19 cellular contexts compared by ENCODE assay signal in genomic region chr18:7729858-7730257, GRCh38.
DNase-seq lines count a peak whose midpoint lies in the region; ATAC-seq, FAIRE-seq and TF ChIP-seq lines count a peak whose summit lies in the region.
"Had no signal": no experiment of that assay in that cellular context is flagged by ENCODE, and none has a peak within 500 bp of the region (broad histone marks: within the 10 kb centered on the region; RNA-seq: fewer than 3 reads in every experiment).

No MANE protein-coding gene starts in this region.

- no peaks in the 10 kb centered on the region for H3K36me3 ChIP-seq in Caco-2 (ENCODE audit: control insufficient read depth, insufficient read depth, low read length)
- no peaks in the 10 kb centered on the region for H3K36me3 ChIP-seq in kidney (ENCODE audit: control insufficient read depth in 1 of 2, insufficient read depth in 2 of 2, low read length in 2 of 2)
- no peaks in the 10 kb centered on the region for H3K36me3 ChIP-seq in pancreas
- H3K36me3 ChIP-seq: BLaER1, HAP-1 had no signal

- H3K27ac ChIP-seq in kidney (ENCODE audit: low read depth in 2 of 2, low read length in 2 of 2) (peak overlapping the region in 1 of 2 donors; percentile 41), pancreas (peak overlapping the region in 3 of 4 donors; percentile 11 to 63 (median 61))
- H3K27ac ChIP-seq: BLaER1 had no signal

- peaks cover 15% of the 10 kb centered on the region for H3K4me1 Mint-ChIP-seq in Caco-2 (ENCODE audit: low read depth, unreplicated experiment)
- H3K4me1 Mint-ChIP-seq: CD8-positive, alpha-beta memory T cell; IgD-negative memory B cell had no signal

- peak; percentile 77 for FAIRE-seq in kidney (lab: Jason Lieb, UNC)
- FAIRE-seq in pancreas (lab: Jason Lieb, UNC) = peak; percentile 49
- FAIRE-seq: G401.6, GM12891 had no signal

- no peaks in the 10 kb centered on the region for H3K27me3 ChIP-seq in Caco-2 (replicated peaks; ENCODE audit: control insufficient read depth, insufficient read depth, low read length)
- no peaks in the 10 kb centered on the region for H3K27me3 ChIP-seq in pancreas
- H3K27me3 ChIP-seq: BLaER1 had no signal

- ATAC-seq in pancreas (peak; percentile 86 to 94 (median 93)), HG02973 (IDR thresholded peaks at IDR 0.05; ENCODE audit: unreplicated experiment) (no peak), HG02678 (IDR thresholded peaks at IDR 0.05; ENCODE audit: unreplicated experiment) (no peak), GM21576 (IDR thresholded peaks at IDR 0.05; ENCODE audit: unreplicated experiment) (no peak)

- DNase-seq in Caco-2 = peak in 1 of 2 experiments; percentile 26
- DNase-seq in LNCaP clone FGC (ENCODE audit: low read depth) = peak; percentile 10
- DNase-seq in kidney = no peak
- no peak for DNase-seq in pancreas
- DNase-seq in kidney glomerular epithelial cell (lab: John Stamatoyannopoulos, UW) = no peak
- DNase-seq: 8988T; AML-193; CD8-positive, alpha-beta memory T cell; DMS79; GOT3; HFFc6 had no signal

- H3K9me3 Mint-ChIP-seq in Caco-2 (ENCODE audit: unreplicated experiment) = no peaks in the 10 kb centered on the region

- H3K9ac ChIP-seq in kidney (ENCODE audit: low read length in 2 of 2) = no peak overlapping the region
- H3K9ac ChIP-seq: BLaER1 had no signal

- no peak overlapping the region for H3K4me3 ChIP-seq in Caco-2 (ENCODE audit: low read depth, low read length)
- H3K4me3 ChIP-seq in LNCaP clone FGC (ENCODE audit: low read depth, low read length) = no peak overlapping the region
- H3K4me3 ChIP-seq in kidney (ENCODE audit: low read length in 2 of 2) = no peak overlapping the region
- no peak overlapping the region for H3K4me3 ChIP-seq in pancreas
- H3K4me3 ChIP-seq: BLaER1, HAP-1 had no signal

- no peak overlapping the region for H3K27ac Mint-ChIP-seq in Caco-2 (ENCODE audit: unreplicated experiment)
- H3K27ac Mint-ChIP-seq: CD8-positive, alpha-beta memory T cell; HFFc6; IgD-negative memory B cell had no signal

- CTCF ChIA-PET in Caco-2 (lab: Charles Lee) = no interaction called here

- peak overlapping the region; percentile 9 for H3K4me3 Mint-ChIP-seq in Caco-2 (ENCODE audit: unreplicated experiment)
- H3K4me3 Mint-ChIP-seq: CD8-positive, alpha-beta memory T cell; HFFc6; IgD-negative memory B cell had no signal

- peaks cover 16% of the 10 kb centered on the region for H3K36me3 Mint-ChIP-seq in Caco-2 (ENCODE audit: insufficient read depth, unreplicated experiment)
- H3K36me3 Mint-ChIP-seq: CD8-positive, alpha-beta memory T cell; IgD-negative memory B cell had no signal

- intact Hi-C loops in Caco-2 (cut with micrococcal nuclease; ENCODE audit: unreplicated experiment) (no loop called here), kidney (cut with DNase I) (no loop called here), pancreas (cut with DNase I) (no loop called here)

- TF ChIP-seq CTCF in Caco-2 (IDR thresholded peaks at IDR 0.05; ENCODE audit: insufficient read depth in 1 of 2, low read depth in 1 of 2, low read length in 1 of 2, severe bottlenecking in 1 of 2, unreplicated experiment in 1 of 2) (no peak), LNCaP clone FGC (IDR thresholded peaks at IDR 0.05; ENCODE audit: control insufficient read depth, extremely low read depth, insufficient read depth) (no peak), kidney (IDR thresholded peaks at IDR 0.05; ENCODE audit: borderline replicate concordance, extremely low read depth, insufficient read depth) (no peak), pancreas (IDR thresholded peaks at IDR 0.05) (no peak)

- 13 to 17% methylated on average over 2 of the region's 2 CpGs for WGBS in pancreas, 2 donors

- H3K9me3 ChIP-seq in Caco-2 (peaks cover 4% of the 10 kb centered on the region; the same call in 1 of the 2 replicates), kidney (ENCODE audit: control insufficient read depth in 1 of 2, low read length in 2 of 2) (no peaks in the 10 kb centered on the region), pancreas (no peaks in the 10 kb centered on the region)
- H3K9me3 ChIP-seq: HAP-1 had no signal

- POLR2A ChIA-PET in Caco-2 (lab: Charles Lee) = no interaction called here

- H3K4me1 ChIP-seq in Caco-2 (peaks cover 52% of the 10 kb centered on the region), kidney (ENCODE audit: control insufficient read depth in 1 of 2, insufficient read depth in 1 of 2, low read depth in 1 of 2, low read length in 2 of 2) (peaks cover 10% of the 10 kb centered on the region in 2 donors), pancreas (peaks cover 34 to 39% (median 36%) of the 10 kb centered on the region in 3 donors)
- H3K4me1 ChIP-seq: BLaER1, HAP-1 had no signal

- no peaks in the 10 kb centered on the region for H3K27me3 Mint-ChIP-seq in Caco-2 (ENCODE audit: insufficient read depth, unreplicated experiment)
- H3K27me3 Mint-ChIP-seq: CD8-positive, alpha-beta memory T cell; IgD-negative memory B cell had no signal

- BruUV-seq in Caco-2 (replicated peaks; lab: Mats Ljungman, UMichigan) = no TSS peak

Comparison
In these comparisons a context has a peak if more than half of its experiments do, and no peak if none do; other contexts are left out.
1. ATAC-seq: peak in pancreas (4 of 4); none in HG02973 (single experiment), HG02678 (single experiment) and GM21576 (single experiment).